ENCODE assay signal across 8 cellular contexts in the genomic region with DNA sequence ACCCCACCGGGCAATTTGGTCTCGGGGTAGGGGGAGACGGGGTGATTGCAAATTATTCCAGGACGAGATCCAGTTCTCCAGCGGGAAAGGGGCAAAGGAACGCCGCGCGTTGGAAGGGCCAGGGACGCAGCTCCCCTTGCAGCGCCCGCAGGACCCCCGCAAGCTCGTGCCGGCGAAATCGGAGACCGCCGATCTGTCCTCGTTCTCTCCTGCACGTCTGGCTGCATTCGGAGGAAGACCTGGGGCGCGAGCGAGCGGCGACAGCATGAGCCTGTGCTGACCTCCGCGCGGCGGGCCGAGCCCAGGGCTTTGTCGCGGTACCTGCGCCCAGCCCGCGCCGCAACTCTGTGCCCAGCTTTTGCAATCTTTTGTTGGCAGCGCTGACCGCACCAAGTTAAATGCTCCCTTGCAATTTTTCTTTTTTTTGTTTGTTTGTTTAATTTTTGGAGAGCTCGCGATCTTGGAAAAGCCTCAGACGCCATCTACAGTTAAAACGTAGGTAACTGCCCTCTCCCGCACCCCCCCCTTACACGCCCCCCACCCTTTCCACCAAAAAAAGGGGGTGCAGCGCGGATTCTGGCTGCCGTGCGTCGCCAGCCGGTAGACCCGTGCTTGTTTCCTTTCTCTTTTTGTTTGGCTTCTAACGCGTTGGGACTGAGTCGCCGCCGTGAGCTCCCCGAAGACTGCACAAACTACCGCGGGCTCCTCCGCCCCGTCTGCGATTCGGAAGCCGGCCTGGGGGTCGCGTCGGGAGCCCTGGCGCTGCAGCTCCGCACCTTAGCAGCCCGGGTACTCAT. TPM values are rescaled to one million over a fixed set of nuclear protein-coding genes. Genes with fewer than 3 reads are reported as not detected.
DNase-seq lines count a peak whose midpoint lies in the region; ATAC-seq lines count a peak whose summit lies in the region.

No MANE protein-coding gene starts in this region.

- ATAC-seq in HG02852 (IDR thresholded peaks at IDR 0.05; ENCODE audit: unreplicated experiment) (peak; percentile 26), HG02970 (IDR thresholded peaks at IDR 0.05; ENCODE audit: low FRiP score, unreplicated experiment) (no peak)

- peak; percentile 66 for DNase-seq in D341Med (ENCODE audit: low spot score)
- DNase-seq in NOMO-1 (lab: John Stamatoyannopoulos, UW; ENCODE audit: unreplicated experiment in 2 of 2): peak; percentile 32 to 35
- peak; percentile 37 for DNase-seq in activated T-cell treated with anti-CD3 and anti-CD28 coated beads for 1 hour (ENCODE audit: low read depth)
- no peak for DNase-seq in epithelial cell of prostate (ENCODE audit: low read depth, low spot score)
- peak; percentile 47 for DNase-seq in mucosa of gallbladder (ENCODE audit: low spot score)
- DNase-seq in superior temporal gyrus (ENCODE audit: extremely low spot score): peak; percentile 56

- H3K27ac ChIP-seq in epithelial cell of prostate: peak overlapping the region; percentile 81

RNA-seq across cellular contexts. Expression of a gene that starts 0.7 kb away (rescaled TPM):
- total RNA-seq in mucosa of gallbladder: 29.1 TPM
